1 cellular context compared by ENCODE assay signal in the genomic region with DNA sequence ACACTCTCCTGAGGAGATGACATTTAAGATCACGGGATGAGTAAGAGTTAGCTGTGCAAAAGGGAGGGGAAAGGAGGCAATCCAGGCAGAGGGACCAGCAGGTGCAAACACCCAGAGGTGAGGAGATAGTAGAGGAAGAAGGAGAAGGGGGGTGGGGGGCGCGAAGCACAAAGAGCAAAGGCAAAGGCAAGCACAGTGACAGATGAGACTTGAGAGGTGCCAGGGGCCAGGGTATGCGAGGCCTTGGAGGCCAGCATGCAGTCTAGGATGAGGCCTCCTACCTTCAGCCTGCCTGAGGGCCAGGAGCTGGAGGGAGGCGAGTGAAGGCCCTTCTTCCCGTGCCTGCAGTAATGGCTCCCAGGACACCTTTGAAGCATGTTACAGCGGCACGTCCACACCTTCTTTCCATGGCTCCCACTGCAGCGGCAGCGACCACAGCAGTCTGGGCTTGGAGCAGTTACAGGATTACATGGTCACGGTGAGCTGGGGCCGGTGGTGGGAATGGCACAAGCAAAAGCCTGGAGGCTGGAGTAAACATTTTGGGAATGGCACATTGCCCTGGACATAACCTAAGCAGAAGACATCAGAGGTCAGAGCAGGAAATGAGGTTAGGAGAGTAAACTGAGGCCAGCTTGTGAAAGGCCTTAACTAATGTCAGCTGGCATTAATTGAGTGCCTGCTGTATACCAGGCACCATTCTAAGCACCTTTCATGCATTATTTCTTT.
TF ChIP-seq lines count a peak whose summit lies in the region.

No MANE protein-coding gene starts in this region.

TF ChIP-seq in HEK293, 187 proteins besides CTCF, POLR2A, EP300 and RAD21 (continued from another document):
- TF ChIP-seq ZNF600 (tag by site-specific recombination; IDR thresholded peaks at IDR 0.05) (peak; percentile 58; the same call in 1 of the 2 replicates), KLF9 (tag by site-specific recombination; IDR thresholded peaks at IDR 0.05; ENCODE audit: low read depth) (0 out of 2 replicates have a peak, but pooled peaks have one; percentile 22), ZBTB48 (tag by site-specific recombination; IDR thresholded peaks at IDR 0.05) (peak; percentile 78; the same call in 1 of the 2 replicates), ZNF76 (tag by site-specific recombination; IDR thresholded peaks at IDR 0.05; ENCODE audit: borderline replicate concordance, low read depth) (peak; percentile 38; the same call in 1 of the 2 replicates), ZNF2 (tag by site-specific recombination; IDR thresholded peaks at IDR 0.05) (0 out of 2 replicates have a peak, but pooled peaks have one; percentile 49), GLIS1 (tag by site-specific recombination; IDR thresholded peaks at IDR 0.05) (0 out of 2 replicates have a peak, but pooled peaks have one; percentile 12), HOXC10 (CRISPR knock-in tag; IDR thresholded peaks at IDR 0.05) (no peak), ZNF23 (tag by site-specific recombination; IDR thresholded peaks at IDR 0.05; ENCODE audit: borderline replicate concordance) (no peak), ZNF561 (tag by site-specific recombination; IDR thresholded peaks at IDR 0.05; ENCODE audit: borderline replicate concordance) (no peak), MYNN (tag by site-specific recombination; IDR thresholded peaks at IDR 0.05; ENCODE audit: borderline replicate concordance) (no peak), ZNF169 (tag by site-specific recombination; IDR thresholded peaks at IDR 0.05) (no peak), ZFP41 (tag by site-specific recombination; IDR thresholded peaks at IDR 0.05; ENCODE audit: borderline replicate concordance) (no peak), ZNF211 (tag by site-specific recombination; IDR thresholded peaks at IDR 0.05; ENCODE audit: low read depth) (no peak), ZNF140 (tag by site-specific recombination; IDR thresholded peaks at IDR 0.05) (no peak), ZNF558 (tag by site-specific recombination; IDR thresholded peaks at IDR 0.05) (no peak), ZNF354C (tag by site-specific recombination; IDR thresholded peaks at IDR 0.05; ENCODE audit: borderline replicate concordance, low read depth) (no peak), EGR2 (tag by site-specific recombination; IDR thresholded peaks at IDR 0.05; ENCODE audit: low read depth) (no peak), MZF1 (tag by site-specific recombination; IDR thresholded peaks at IDR 0.05; ENCODE audit: borderline replicate concordance) (no peak), YY1 (tag by site-specific recombination; IDR thresholded peaks at IDR 0.05) (peak; percentile 66), GLI2 (tag by site-specific recombination; IDR thresholded peaks at IDR 0.05; ENCODE audit: borderline replicate concordance, low read depth) (no peak), ZNF114 (tag by site-specific recombination; IDR thresholded peaks at IDR 0.05) (no peak), KLF8 (tag by site-specific recombination; IDR thresholded peaks at IDR 0.05) (no peak), ZSCAN16 (tag by site-specific recombination; IDR thresholded peaks at IDR 0.05) (no peak), SCRT1 (tag by site-specific recombination; IDR thresholded peaks at IDR 0.05; ENCODE audit: borderline replicate concordance) (no peak), ZNF423 (tag by site-specific recombination; IDR thresholded peaks at IDR 0.05) (no peak), PRDM1 (tag by site-specific recombination; IDR thresholded peaks at IDR 0.05) (peak; percentile 52; the same call in 1 of the 2 replicates), ZBTB8A (tag by site-specific recombination; IDR thresholded peaks at IDR 0.05) (no peak), YY2 (tag by site-specific recombination; IDR thresholded peaks at IDR 0.05) (peak; percentile 58; the same call in 1 of the 2 replicates), ZNF341 (tag by site-specific recombination; IDR thresholded peaks at IDR 0.05; ENCODE audit: low read depth) (0 out of 2 replicates have a peak, but pooled peaks have one; percentile 35), ZNF830 (tag by site-specific recombination; IDR thresholded peaks at IDR 0.05; ENCODE audit: low read depth) (no peak), GLI4 (tag by site-specific recombination; IDR thresholded peaks at IDR 0.05) (no peak), ZNF132 (tag by site-specific recombination; IDR thresholded peaks at IDR 0.05; ENCODE audit: borderline replicate concordance) (no peak)
- TF ChIP-seq, protein P1, sequence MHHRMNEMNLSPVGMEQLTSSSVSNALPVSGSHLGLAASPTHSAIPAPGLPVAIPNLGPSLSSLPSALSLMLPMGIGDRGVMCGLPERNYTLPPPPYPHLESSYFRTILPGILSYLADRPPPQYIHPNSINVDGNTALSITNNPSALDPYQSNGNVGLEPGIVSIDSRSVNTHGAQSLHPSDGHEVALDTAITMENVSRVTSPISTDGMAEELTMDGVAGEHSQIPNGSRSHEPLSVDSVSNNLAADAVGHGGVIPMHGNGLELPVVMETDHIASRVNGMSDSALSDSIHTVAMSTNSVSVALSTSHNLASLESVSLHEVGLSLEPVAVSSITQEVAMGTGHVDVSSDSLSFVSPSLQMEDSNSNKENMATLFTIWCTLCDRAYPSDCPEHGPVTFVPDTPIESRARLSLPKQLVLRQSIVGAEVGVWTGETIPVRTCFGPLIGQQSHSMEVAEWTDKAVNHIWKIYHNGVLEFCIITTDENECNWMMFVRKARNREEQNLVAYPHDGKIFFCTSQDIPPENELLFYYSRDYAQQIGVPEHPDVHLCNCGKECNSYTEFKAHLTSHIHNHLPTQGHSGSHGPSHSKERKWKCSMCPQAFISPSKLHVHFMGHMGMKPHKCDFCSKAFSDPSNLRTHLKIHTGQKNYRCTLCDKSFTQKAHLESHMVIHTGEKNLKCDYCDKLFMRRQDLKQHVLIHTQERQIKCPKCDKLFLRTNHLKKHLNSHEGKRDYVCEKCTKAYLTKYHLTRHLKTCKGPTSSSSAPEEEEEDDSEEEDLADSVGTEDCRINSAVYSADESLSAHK (tag by site-specific recombination; IDR thresholded peaks at IDR 0.05), result no peak
- TF ChIP-seq, protein P2, sequence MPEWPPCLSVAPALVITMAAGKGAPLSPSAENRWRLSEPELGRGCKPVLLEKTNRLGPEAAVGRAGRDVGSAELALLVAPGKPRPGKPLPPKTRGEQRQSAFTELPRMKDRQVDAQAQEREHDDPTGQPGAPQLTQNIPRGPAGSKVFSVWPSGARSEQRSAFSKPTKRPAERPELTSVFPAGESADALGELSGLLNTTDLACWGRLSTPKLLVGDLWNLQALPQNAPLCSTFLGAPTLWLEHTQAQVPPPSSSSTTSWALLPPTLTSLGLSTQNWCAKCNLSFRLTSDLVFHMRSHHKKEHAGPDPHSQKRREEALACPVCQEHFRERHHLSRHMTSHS (tag by site-specific recombination; IDR thresholded peaks at IDR 0.05), result no peak
- TF ChIP-seq, protein P3, sequence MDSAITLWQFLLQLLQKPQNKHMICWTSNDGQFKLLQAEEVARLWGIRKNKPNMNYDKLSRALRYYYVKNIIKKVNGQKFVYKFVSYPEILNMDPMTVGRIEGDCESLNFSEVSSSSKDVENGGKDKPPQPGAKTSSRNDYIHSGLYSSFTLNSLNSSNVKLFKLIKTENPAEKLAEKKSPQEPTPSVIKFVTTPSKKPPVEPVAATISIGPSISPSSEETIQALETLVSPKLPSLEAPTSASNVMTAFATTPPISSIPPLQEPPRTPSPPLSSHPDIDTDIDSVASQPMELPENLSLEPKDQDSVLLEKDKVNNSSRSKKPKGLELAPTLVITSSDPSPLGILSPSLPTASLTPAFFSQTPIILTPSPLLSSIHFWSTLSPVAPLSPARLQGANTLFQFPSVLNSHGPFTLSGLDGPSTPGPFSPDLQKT (IDR thresholded peaks at IDR 0.05; ENCODE audit: borderline replicate concordance, low read depth, low read length), result no peak
- TF ChIP-seq, protein P4, sequence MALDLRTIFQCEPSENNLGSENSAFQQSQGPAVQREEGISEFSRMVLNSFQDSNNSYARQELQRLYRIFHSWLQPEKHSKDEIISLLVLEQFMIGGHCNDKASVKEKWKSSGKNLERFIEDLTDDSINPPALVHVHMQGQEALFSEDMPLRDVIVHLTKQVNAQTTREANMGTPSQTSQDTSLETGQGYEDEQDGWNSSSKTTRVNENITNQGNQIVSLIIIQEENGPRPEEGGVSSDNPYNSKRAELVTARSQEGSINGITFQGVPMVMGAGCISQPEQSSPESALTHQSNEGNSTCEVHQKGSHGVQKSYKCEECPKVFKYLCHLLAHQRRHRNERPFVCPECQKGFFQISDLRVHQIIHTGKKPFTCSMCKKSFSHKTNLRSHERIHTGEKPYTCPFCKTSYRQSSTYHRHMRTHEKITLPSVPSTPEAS (tag by site-specific recombination; IDR thresholded peaks at IDR 0.05), result no peak
- TF ChIP-seq, protein P5, sequence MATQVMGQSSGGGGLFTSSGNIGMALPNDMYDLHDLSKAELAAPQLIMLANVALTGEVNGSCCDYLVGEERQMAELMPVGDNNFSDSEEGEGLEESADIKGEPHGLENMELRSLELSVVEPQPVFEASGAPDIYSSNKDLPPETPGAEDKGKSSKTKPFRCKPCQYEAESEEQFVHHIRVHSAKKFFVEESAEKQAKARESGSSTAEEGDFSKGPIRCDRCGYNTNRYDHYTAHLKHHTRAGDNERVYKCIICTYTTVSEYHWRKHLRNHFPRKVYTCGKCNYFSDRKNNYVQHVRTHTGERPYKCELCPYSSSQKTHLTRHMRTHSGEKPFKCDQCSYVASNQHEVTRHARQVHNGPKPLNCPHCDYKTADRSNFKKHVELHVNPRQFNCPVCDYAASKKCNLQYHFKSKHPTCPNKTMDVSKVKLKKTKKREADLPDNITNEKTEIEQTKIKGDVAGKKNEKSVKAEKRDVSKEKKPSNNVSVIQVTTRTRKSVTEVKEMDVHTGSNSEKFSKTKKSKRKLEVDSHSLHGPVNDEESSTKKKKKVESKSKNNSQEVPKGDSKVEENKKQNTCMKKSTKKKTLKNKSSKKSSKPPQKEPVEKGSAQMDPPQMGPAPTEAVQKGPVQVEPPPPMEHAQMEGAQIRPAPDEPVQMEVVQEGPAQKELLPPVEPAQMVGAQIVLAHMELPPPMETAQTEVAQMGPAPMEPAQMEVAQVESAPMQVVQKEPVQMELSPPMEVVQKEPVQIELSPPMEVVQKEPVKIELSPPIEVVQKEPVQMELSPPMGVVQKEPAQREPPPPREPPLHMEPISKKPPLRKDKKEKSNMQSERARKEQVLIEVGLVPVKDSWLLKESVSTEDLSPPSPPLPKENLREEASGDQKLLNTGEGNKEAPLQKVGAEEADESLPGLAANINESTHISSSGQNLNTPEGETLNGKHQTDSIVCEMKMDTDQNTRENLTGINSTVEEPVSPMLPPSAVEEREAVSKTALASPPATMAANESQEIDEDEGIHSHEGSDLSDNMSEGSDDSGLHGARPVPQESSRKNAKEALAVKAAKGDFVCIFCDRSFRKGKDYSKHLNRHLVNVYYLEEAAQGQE (tag by site-specific recombination; IDR thresholded peaks at IDR 0.05), result no peak
- TF ChIP-seq, protein P6, sequence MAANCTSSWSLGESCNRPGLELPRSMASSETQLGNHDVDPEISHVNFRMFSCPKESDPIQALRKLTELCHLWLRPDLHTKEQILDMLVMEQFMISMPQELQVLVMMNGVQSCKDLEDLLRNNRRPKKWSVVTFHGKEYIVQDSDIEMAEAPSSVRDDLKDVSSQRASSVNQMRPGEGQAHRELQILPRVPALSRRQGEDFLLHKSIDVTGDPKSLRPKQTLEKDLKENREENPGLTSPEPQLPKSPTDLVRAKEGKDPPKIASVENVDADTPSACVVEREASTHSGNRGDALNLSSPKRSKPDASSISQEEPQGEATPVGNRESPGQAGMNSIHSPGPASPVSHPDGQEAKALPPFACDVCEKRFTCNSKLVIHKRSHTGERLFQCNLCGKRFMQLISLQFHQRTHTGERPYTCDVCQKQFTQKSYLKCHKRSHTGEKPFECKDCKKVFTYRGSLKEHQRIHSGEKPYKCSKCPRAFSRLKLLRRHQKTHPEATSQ (tag by site-specific recombination; IDR thresholded peaks at IDR 0.05), result no peak
- TF ChIP-seq, protein P7, sequence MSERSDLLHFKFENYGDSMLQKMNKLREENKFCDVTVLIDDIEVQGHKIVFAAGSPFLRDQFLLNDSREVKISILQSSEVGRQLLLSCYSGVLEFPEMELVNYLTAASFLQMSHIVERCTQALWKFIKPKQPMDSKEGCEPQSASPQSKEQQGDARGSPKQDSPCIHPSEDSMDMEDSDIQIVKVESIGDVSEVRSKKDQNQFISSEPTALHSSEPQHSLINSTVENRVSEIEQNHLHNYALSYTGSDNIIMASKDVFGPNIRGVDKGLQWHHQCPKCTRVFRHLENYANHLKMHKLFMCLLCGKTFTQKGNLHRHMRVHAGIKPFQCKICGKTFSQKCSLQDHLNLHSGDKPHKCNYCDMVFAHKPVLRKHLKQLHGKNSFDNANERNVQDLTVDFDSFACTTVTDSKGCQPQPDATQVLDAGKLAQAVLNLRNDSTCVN (tag by site-specific recombination; optimal IDR thresholded peaks at IDR 0.05), result no peak
- TF ChIP-seq, protein P8, sequence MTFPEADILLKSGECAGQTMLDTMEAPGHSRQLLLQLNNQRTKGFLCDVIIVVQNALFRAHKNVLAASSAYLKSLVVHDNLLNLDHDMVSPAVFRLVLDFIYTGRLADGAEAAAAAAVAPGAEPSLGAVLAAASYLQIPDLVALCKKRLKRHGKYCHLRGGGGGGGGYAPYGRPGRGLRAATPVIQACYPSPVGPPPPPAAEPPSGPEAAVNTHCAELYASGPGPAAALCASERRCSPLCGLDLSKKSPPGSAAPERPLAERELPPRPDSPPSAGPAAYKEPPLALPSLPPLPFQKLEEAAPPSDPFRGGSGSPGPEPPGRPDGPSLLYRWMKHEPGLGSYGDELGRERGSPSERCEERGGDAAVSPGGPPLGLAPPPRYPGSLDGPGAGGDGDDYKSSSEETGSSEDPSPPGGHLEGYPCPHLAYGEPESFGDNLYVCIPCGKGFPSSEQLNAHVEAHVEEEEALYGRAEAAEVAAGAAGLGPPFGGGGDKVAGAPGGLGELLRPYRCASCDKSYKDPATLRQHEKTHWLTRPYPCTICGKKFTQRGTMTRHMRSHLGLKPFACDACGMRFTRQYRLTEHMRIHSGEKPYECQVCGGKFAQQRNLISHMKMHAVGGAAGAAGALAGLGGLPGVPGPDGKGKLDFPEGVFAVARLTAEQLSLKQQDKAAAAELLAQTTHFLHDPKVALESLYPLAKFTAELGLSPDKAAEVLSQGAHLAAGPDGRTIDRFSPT (tag by site-specific recombination; IDR thresholded peaks at IDR 0.05), result no peak
- TF ChIP-seq, protein P9, sequence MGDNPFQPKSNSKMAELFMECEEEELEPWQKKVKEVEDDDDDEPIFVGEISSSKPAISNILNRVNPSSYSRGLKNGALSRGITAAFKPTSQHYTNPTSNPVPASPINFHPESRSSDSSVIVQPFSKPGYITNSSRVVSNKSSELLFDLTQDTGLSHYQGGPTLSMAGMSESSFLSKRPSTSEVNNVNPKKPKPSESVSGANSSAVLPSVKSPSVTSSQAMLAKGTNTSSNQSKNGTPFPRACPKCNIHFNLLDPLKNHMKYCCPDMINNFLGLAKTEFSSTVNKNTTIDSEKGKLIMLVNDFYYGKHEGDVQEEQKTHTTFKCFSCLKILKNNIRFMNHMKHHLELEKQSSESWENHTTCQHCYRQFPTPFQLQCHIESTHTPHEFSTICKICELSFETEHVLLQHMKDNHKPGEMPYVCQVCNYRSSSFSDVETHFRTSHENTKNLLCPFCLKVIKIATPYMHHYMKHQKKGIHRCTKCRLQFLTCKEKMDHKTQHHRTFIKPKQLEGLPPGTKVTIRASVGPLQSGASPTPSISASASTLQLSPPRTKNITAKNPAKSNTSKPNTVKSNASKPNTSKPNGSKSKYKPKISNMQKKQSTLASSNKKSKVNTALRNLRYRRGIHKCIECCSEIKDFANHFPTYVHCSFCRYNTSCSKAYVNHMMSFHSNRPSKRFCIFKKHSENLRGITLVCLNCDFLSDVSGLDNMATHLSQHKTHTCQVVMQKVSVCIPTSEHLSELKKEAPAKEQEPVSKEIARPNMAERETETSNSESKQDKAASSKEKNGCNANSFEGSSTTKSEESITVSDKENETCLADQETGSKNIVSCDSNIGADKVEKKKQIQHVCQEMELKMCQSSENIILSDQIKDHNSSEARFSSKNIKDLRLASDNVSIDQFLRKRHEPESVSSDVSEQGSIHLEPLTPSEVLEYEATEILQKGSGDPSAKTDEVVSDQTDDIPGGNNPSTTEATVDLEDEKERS (tag by site-specific recombination; IDR thresholded peaks at IDR 0.05), result no peak
TF ChIP-seq in HEK293: peak in this region for 22.
